18 cellular contexts compared by ENCODE assay signal in genomic region chr4:71396382-71396781, GRCh38.
A peak's percentile ranks its signal among the peaks of the same experiment; 100 is the strongest.
DNase-seq lines count a peak whose midpoint lies in the region; ATAC-seq and TF ChIP-seq lines count a peak whose summit lies in the region.
"Had no signal": no experiment of that assay in that cellular context is flagged by ENCODE, and none has a peak within 500 bp of the region (broad histone marks: within the 10 kb centered on the region; RNA-seq: fewer than 3 reads in every experiment).

No MANE protein-coding gene starts in this region.

- DNase-seq in GM03348 (ENCODE audit: low spot score) (peak; percentile 57), RWPE2 (ENCODE audit: low spot score) (no peak), fibroblast of mammary gland (ENCODE audit: low read depth) (peak; percentile 21), skeletal muscle cell (ENCODE audit: low read depth) (peak; percentile 57), C1 segment of cervical spinal cord (lab: John Stamatoyannopoulos, UW) (no peak)
- no peak for DNase-seq in activated effector memory CD4-positive, alpha-beta T cell treated with anti-CD3 and anti-CD28 coated beads, Interleukin-2, amount 50 U/mL, for 16 hours
- DNase-seq: activated CD4-positive, alpha-beta T cell treated with anti-CD3 and anti-CD28 coated beads, Interleukin-2, amount 50 U/mL, for 4 hours; activated naive CD4-positive, alpha-beta T cell treated with anti-CD3 and anti-CD28 coated beads, Interleukin-2, amount 10 ng/mL, durations not matched to agents 7 days and 5 days; activated T-cell treated with anti-CD3 and anti-CD28 coated beads for 4 hours; hypothalamus; kidney; NCI-H1694; NCI-H2227 treated with DMSO at 0.1 percent for 48 hours; psoas muscle; stimulated activated CD4-positive, alpha-beta T cell treated with anti-CD3 and anti-CD28 coated beads, Interleukin-12 subunit alpha, Interleukin-12 subunit beta, amount 100 ng/mL, for 4 hours had no signal

- H3K36me3 ChIP-seq in RWPE2 (ENCODE audit: low read depth) = no peaks in the 10 kb centered on the region
- H3K36me3 ChIP-seq: BLaER1 had no signal

- no peak overlapping the region for H3K27ac ChIP-seq in RWPE2 (ENCODE audit: poor library complexity, severe bottlenecking)
- H3K27ac ChIP-seq: BLaER1, psoas muscle had no signal

- no peaks in the 10 kb centered on the region for H3K9me3 ChIP-seq in RWPE2 (ENCODE audit: severe bottlenecking)
- H3K9me3 ChIP-seq: BLaER1, psoas muscle had no signal

- TF ChIP-seq CTCF in RWPE2 (IDR thresholded peaks at IDR 0.05; ENCODE audit: poor library complexity, severe bottlenecking) (no peak), fibroblast of mammary gland (conservative IDR thresholded peaks at IDR 0.05; ENCODE audit: control insufficient read depth, insufficient read depth, low read depth, low read length) (no peak)

- H3K4me3 ChIP-seq in RWPE2 (ENCODE audit: severe bottlenecking) (no peak overlapping the region), fibroblast of mammary gland (ENCODE audit: control insufficient read depth, low read depth, low read length) (no peak overlapping the region), skeletal muscle cell (ENCODE audit: low read depth, low read length) (no peak overlapping the region)
- H3K4me3 ChIP-seq: BLaER1, psoas muscle had no signal

- no peaks in the 10 kb centered on the region for H3K4me1 ChIP-seq in RWPE2 (ENCODE audit: insufficient read depth, poor library complexity, severe bottlenecking)
- H3K4me1 ChIP-seq: BLaER1, psoas muscle had no signal

- ATAC-seq in RWPE2 (ENCODE audit: low read depth) = peak; percentile 73; the same call in 2 of the 3 replicates
- ATAC-seq in GM19035 (IDR thresholded peaks at IDR 0.05; ENCODE audit: unreplicated experiment) = no peak
- no peak for ATAC-seq in HG03139 (IDR thresholded peaks at IDR 0.05; ENCODE audit: unreplicated experiment)
- ATAC-seq: psoas muscle had no signal

- H3K27me3 ChIP-seq in RWPE2 (ENCODE audit: insufficient read depth, poor library complexity, severe bottlenecking) = no peaks in the 10 kb centered on the region
- H3K27me3 ChIP-seq: BLaER1 had no signal

Comparison
In these comparisons a context has a peak if more than half of its experiments do, and no peak if none do; other contexts are left out.
1. DNase-seq: peak in GM03348 (single experiment), fibroblast of mammary gland (single experiment) and skeletal muscle cell (single experiment); none in RWPE2 (single experiment), activated effector memory CD4-positive, alpha-beta T cell treated with anti-CD3 and anti-CD28 coated beads, Interleukin-2, amount 50 U/mL, for 16 hours (single experiment) and C1 segment of cervical spinal cord (0 of 14).